In genomic region chr2:178761759-178762371, GRCh38 we compare ENCODE assay signal across 1 cellular context.
TF ChIP-seq lines count a peak whose summit lies in the region.

No MANE protein-coding gene starts in this region.

TF ChIP-seq in IMR-90, 13 proteins besides CTCF, POLR2A, EP300 and RAD21 (continued from another document):
- no peak for TF ChIP-seq ELK1 (IDR thresholded peaks at IDR 0.05; ENCODE audit: borderline replicate concordance, low read depth, low read length)
TF ChIP-seq in IMR-90: peak in this region for 1.
